In the genomic region with DNA sequence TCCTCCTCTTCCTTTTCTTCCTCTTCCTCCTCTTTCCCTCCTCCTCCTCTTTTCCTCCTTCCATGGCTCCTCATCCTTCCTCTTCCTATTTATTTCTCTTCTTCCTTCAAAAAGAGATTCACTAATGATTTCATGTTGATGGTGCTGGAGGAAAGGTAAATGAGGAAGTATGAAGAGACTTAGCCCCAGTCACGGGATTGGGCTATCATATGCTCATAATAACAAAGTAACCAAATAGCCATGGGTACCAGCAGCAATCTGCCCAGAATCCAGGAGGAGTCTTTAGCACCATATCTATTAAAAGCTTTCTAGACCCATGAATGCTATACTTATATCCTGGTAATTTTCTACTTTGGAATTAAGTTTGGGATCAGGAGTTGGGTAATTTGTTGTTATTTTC, we compare ENCODE assay signal across 24 cellular contexts.
"Had no signal": no experiment of that assay in that cellular context is flagged by ENCODE, and none has a peak within 500 bp of the region (broad histone marks: within the 10 kb centered on the region; RNA-seq: fewer than 3 reads in every experiment).

No MANE protein-coding gene starts in this region.

- H3K4me1 ChIP-seq: SJSA1 had no signal

- DNase-seq: IMR-90, Karpas-422, KG1, MG63, MV-4-11, NCI-H1048, NCI-H1105, NCI-H1417, NCI-H1436 treated with DMSO at 0.1 percent for 48 hours, NCI-H1694, NCI-H187 treated with DMSO at 0.1 percent for 48 hours, NCI-H2029 treated with DMSO at 0.1 percent for 48 hours, NCI-H2171 treated with DMSO at 0.1 percent for 48 hours, NCI-H510A, NCI-H524 treated with DMSO at 0.1 percent for 48 hours, NCI-H69, NCI-H774, Right ventricle myocardium superior, RPMI8226, SIG-M5 had no signal

- H3K4me3 ChIP-seq: MG63, SJSA1, SK-N-MC had no signal

- H3K27me3 ChIP-seq: MG63, SJSA1 had no signal

- FAIRE-seq: HepG2, RCC 7860 had no signal

- H3K27ac ChIP-seq: SJSA1, SK-N-MC had no signal

- ATAC-seq: HepG2 had no signal

- H3K36me3 ChIP-seq: MG63, SJSA1 had no signal

- H3K9me3 ChIP-seq: MG63, SJSA1 had no signal
